8 cellular contexts compared by ENCODE assay signal in the genomic region with DNA sequence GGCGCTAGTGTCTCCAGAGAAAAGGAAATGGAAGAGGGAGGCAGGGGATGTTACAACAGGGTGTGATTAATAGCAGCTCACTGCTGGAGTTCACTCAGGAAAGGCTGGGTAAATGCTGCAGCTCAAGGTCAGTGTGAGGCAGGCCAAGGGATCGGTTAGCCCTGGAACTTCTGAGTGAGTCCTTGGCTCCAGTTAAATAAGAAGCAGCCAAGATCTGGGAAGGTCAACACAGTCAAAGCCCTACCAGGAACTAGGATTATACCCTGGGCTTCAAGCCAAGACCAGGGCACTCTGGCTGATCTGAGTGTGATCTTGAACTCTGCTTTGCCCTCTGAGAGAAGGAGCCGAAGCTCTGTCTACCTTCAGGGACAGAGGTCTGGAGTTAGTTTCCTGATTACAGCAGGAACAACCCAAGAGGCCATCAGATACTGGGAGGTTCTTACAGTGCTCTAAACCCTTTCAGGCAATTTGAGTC. TPM values are rescaled to one million over a fixed set of nuclear protein-coding genes. Genes with fewer than 3 reads are reported as not detected.
DNase-seq lines count a peak whose midpoint lies in the region; ATAC-seq and TF ChIP-seq lines count a peak whose summit lies in the region.

No MANE protein-coding gene starts in this region.

- no peak overlapping the region for H3K4me3 ChIP-seq in esophagus (ENCODE audit: low read depth in 1 of 2, low read length in 2 of 2)

- no peaks in the 10 kb centered on the region for H3K9me3 ChIP-seq in esophagus (ENCODE audit: control insufficient read depth in 2 of 2, insufficient read depth in 1 of 2, low read depth in 1 of 2, low read length in 1 of 2)

- DNase-seq in AG09319 (ENCODE audit: extremely low read depth, low read depth) = peak; percentile 56
- peak; percentile 29 for DNase-seq in NCI-H2196 (lab: John Stamatoyannopoulos, UW; ENCODE audit: unreplicated experiment)
- DNase-seq in myocyte (ENCODE audit: low read depth) = peak; percentile 83
- no peak for DNase-seq in stimulated activated naive CD4-positive, alpha-beta T cell (lab: John Stamatoyannopoulos, UW)
- DNase-seq in GM10266 (ENCODE audit: extremely low spot score) = no peak
- no peak for DNase-seq in central memory CD4-positive, alpha-beta T cell

- no peaks in the 10 kb centered on the region for H3K36me3 ChIP-seq in esophagus (ENCODE audit: control insufficient read depth in 2 of 2, insufficient read depth in 2 of 2, low read length in 1 of 2)

- peak overlapping the region; percentile 85 to 90 for H3K27ac ChIP-seq in esophagus (ENCODE audit: low read depth in 2 of 2, low read length in 1 of 2)

- no peaks in the 10 kb centered on the region for H3K27me3 ChIP-seq in esophagus (ENCODE audit: control insufficient read depth in 1 of 2, insufficient read depth in 2 of 2, low read length in 2 of 2)

- WGBS in esophagus, 2 donors = 24% methylated on average over 3 of the region's 3 CpGs

- H3K4me1 ChIP-seq in esophagus (ENCODE audit: control insufficient read depth in 2 of 2, insufficient read depth in 2 of 2, low read length in 1 of 2) = peaks cover 5 to 6% of the 10 kb centered on the region in 2 donors

- no peak for TF ChIP-seq CTCF in AG09319 (IDR thresholded peaks at IDR 0.05; ENCODE audit: low read depth, low read length)
- TF ChIP-seq CTCF in GM10266 (IDR thresholded peaks at IDR 0.05; ENCODE audit: control insufficient read depth, insufficient read depth, low read depth, missing control alignments) = no peak

- no peak for ATAC-seq in GM19395 (IDR thresholded peaks at IDR 0.05; ENCODE audit: unreplicated experiment)

RNA-seq across cellular contexts. Expression of a gene that starts 44.3 kb away (rescaled TPM):
- 100 to 1,000 TPM; 154 to 245 TPM for polyA plus RNA-seq in esophagus
- 55.3 and 97.1 TPM in 2 replicates for total RNA-seq in myocyte
- 36.8 TPM for polyA plus RNA-seq in myocyte (2012)

Comparison
In these comparisons a context has a peak if more than half of its experiments do, and no peak if none do; other contexts are left out.
1. DNase-seq: peak in AG09319 (single experiment), NCI-H2196 (single experiment) and myocyte (single experiment); none in stimulated activated naive CD4-positive, alpha-beta T cell (0 of 6), GM10266 (single experiment) and central memory CD4-positive, alpha-beta T cell (single experiment).